ENCODE assay signal across 9 cellular contexts in the genomic region with DNA sequence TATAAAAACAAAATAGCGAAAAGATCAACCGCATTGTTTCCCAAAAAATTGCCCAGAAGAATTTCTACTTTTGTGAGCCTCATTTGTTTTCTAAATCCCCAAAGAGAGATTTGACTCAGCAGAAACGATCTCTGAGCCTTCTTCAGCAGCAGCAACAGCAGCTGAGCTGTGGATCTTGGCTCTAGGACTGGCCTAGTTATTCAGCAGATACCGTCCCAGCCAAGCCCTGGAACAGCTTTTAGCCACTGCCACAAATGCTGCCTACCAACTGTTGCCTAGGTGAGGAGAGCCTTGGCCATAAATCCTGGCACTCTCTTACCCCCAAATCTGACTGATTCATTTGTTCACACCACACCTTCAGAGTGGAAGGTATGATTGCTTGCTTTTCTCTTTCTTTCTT.
DNase-seq lines count a peak whose midpoint lies in the region; ATAC-seq and TF ChIP-seq lines count a peak whose summit lies in the region.
"Had no signal": no experiment of that assay in that cellular context is flagged by ENCODE, and none has a peak within 500 bp of the region (broad histone marks: within the 10 kb centered on the region; RNA-seq: fewer than 3 reads in every experiment).

No MANE protein-coding gene starts in this region.

- no peaks in the 10 kb centered on the region for H3K4me1 Mint-ChIP-seq in naive thymus-derived CD8-positive, alpha-beta T cell
- H3K4me1 Mint-ChIP-seq: memory B cell had no signal

- H3K27ac ChIP-seq in lung (ENCODE audit: low read depth in 1 of 2, low read length in 1 of 2) = no peak overlapping the region
- peak overlapping the region in 2 of 4 donors; percentile 57 to 72 for H3K27ac ChIP-seq in tibial nerve

- peak in 1 of 2 donors; percentile 30 for TF ChIP-seq EP300 in tibial nerve (IDR thresholded peaks at IDR 0.05)

- H3K27ac Mint-ChIP-seq in naive thymus-derived CD8-positive, alpha-beta T cell = no peak overlapping the region
- H3K27ac Mint-ChIP-seq: activated naive CD4-positive, alpha-beta T cell treated with anti-CD3 and anti-CD28 coated beads for 36 hours; memory B cell had no signal

- POLR2A ChIA-PET in naive thymus-derived CD8-positive, alpha-beta T cell (lab: Charles Lee) = no interaction called here

- ATAC-seq in lung (ENCODE audit: insufficient read depth, low FRiP score) (no peak), HG02759 (IDR thresholded peaks at IDR 0.05; ENCODE audit: unreplicated experiment) (no peak)
- ATAC-seq in naive thymus-derived CD8-positive, alpha-beta T cell = no peak

- H3K4me1 ChIP-seq in lung (ENCODE audit: control insufficient read depth in 2 of 2, insufficient read depth in 2 of 2, low read length in 2 of 2) (no peaks in the 10 kb centered on the region), tibial nerve (peaks cover 0 to 14% (median 0%) of the 10 kb centered on the region in 4 donors)

- WGBS in lung, 2 donors = 66 to 75% methylated on average over 4 of the region's 4 CpGs
- 20 to 21% methylated on average over 4 of the region's 4 CpGs for WGBS in tibial nerve, 2 donors

- DNase-seq in NCI-H226 = peak; percentile 16
- DNase-seq in dermis blood vessel endothelial cell = peak; percentile 13
- DNase-seq in lung (ENCODE audit: low spot score) = peak; percentile 34
- DNase-seq in tibial nerve (ENCODE audit: low spot score in 2 of 2) = peak; percentile 37 to 50
- DNase-seq in naive thymus-derived CD8-positive, alpha-beta T cell = no peak
- DNase-seq in DMS79 (lab: John Stamatoyannopoulos, UW) = no peak
- DNase-seq: activated naive CD4-positive, alpha-beta T cell treated with anti-CD3 and anti-CD28 coated beads for 36 hours had no signal

- TF ChIP-seq POLR2A in tibial nerve (IDR thresholded peaks at IDR 0.05) = no peak

- H3K36me3 Mint-ChIP-seq in naive thymus-derived CD8-positive, alpha-beta T cell = no peaks in the 10 kb centered on the region

- no peak overlapping the region for H3K4me3 Mint-ChIP-seq in naive thymus-derived CD8-positive, alpha-beta T cell
- H3K4me3 Mint-ChIP-seq: activated naive CD4-positive, alpha-beta T cell treated with anti-CD3 and anti-CD28 coated beads for 36 hours; memory B cell had no signal

- H3K36me3 ChIP-seq in lung (ENCODE audit: control insufficient read depth in 2 of 2, insufficient read depth in 2 of 2, low read length in 2 of 2) = no peaks in the 10 kb centered on the region
- H3K36me3 ChIP-seq in tibial nerve = no peaks in the 10 kb centered on the region

- H3K27me3 ChIP-seq in lung (ENCODE audit: control insufficient read depth, insufficient read depth) = no peaks in the 10 kb centered on the region
- no peaks in the 10 kb centered on the region for H3K27me3 ChIP-seq in tibial nerve

- H3K4me3 ChIP-seq in lung (no peak overlapping the region), tibial nerve (no peak overlapping the region)

- peaks cover 0 to 14% (median 5%) of the 10 kb centered on the region in 9 donors for H3K9me3 Mint-ChIP-seq in naive thymus-derived CD8-positive, alpha-beta T cell

- no peak for TF ChIP-seq CTCF in lung (IDR thresholded peaks at IDR 0.05; ENCODE audit: control extremely low read depth, extremely low read depth)
- TF ChIP-seq CTCF in tibial nerve (IDR thresholded peaks at IDR 0.05) = no peak

- H3K9me3 ChIP-seq in lung (ENCODE audit: control insufficient read depth in 2 of 2, insufficient read depth in 1 of 2, low read length in 1 of 2) = no peaks in the 10 kb centered on the region
- H3K9me3 ChIP-seq in tibial nerve = no peaks in the 10 kb centered on the region

- peaks cover 0 to 2% (median 1%) of the 10 kb centered on the region in 5 donors for H3K27me3 Mint-ChIP-seq in naive thymus-derived CD8-positive, alpha-beta T cell

Comparison
In these comparisons a context has a peak if more than half of its experiments do, and no peak if none do; other contexts are left out.
1. DNase-seq: peak in NCI-H226 (single experiment), dermis blood vessel endothelial cell (single experiment), lung (single experiment) and tibial nerve (2 of 2); none in naive thymus-derived CD8-positive, alpha-beta T cell (0 of 10) and DMS79 (single experiment).